Comparison of ENCODE assay signal across 15 cellular contexts in the genomic region with DNA sequence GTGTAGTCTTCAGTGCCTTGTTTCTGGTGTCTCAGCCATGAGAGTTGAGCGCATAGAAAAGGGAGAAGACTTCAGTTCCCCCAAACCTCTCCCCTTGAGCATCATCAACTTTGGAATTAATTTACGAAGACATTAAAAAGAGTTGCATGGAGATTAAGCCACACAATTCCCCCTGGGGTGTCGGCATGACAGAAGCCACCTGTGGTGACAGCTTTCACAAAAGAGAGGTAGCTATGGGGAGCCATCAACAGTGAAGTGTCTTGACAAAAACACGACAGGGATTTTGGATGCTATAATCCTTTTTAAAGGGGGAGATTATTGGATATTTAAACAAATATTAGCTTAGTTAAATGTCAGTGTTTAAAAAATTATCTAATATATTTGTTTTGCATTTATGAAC.
DNase-seq lines count a peak whose midpoint lies in the region; ATAC-seq and TF ChIP-seq lines count a peak whose summit lies in the region.
"Had no signal": no experiment of that assay in that cellular context is flagged by ENCODE, and none has a peak within 500 bp of the region (broad histone marks: within the 10 kb centered on the region; RNA-seq: fewer than 3 reads in every experiment).

No MANE protein-coding gene starts in this region.

- TF ChIP-seq CTCF in neural cell (IDR thresholded peaks at IDR 0.05; ENCODE audit: poor library complexity, severe bottlenecking) = no peak

- H3K36me3 ChIP-seq in ectodermal cell (ENCODE audit: control insufficient read depth, insufficient read depth, low read length) = no peaks in the 10 kb centered on the region
- no peaks in the 10 kb centered on the region for H3K36me3 ChIP-seq in neural cell (ENCODE audit: insufficient read depth, low read length)
- H3K36me3 ChIP-seq: BLaER1 had no signal

- H3K9me3 ChIP-seq in ectodermal cell (ENCODE audit: control insufficient read depth, low read length) = no peaks in the 10 kb centered on the region
- H3K9me3 ChIP-seq in neural cell (ENCODE audit: low read length) = no peaks in the 10 kb centered on the region
- H3K9me3 ChIP-seq: BLaER1 had no signal

- no peak for ATAC-seq in GM19397 (IDR thresholded peaks at IDR 0.05; ENCODE audit: unreplicated experiment)
- no peak for ATAC-seq in HG03135 (IDR thresholded peaks at IDR 0.05; ENCODE audit: unreplicated experiment)
- ATAC-seq: HepG2 had no signal

- peak overlapping the region; percentile 93 for H3K27ac ChIP-seq in ectodermal cell (ENCODE audit: insufficient read depth, low read depth, low read length, poor library complexity, severe bottlenecking)
- peak overlapping the region; percentile 98 for H3K27ac ChIP-seq in neural cell (ENCODE audit: low read length)
- H3K27ac ChIP-seq: 22Rv1, BLaER1 had no signal

- TF ChIP-seq EP300 in neural cell (conservative IDR thresholded peaks at IDR 0.05; ENCODE audit: poor library complexity, severe bottlenecking) = no peak

- DNase-seq in NCI-H82 (lab: John Stamatoyannopoulos, UW) = peak; percentile 36
- DNase-seq in NCI-H82 treated with DMSO at 0.1 percent for 48 hours (lab: John Stamatoyannopoulos, UW; ENCODE audit: unreplicated experiment) = no peak
- DNase-seq in activated naive CD4-positive, alpha-beta T cell (lab: John Stamatoyannopoulos, UW) = no peak
- DNase-seq: AML-193; CD4-positive, CD25-positive, alpha-beta regulatory T cell; DMS53; GF-D8; H7 had no signal

- H3K4me3 ChIP-seq in ectodermal cell (ENCODE audit: insufficient read depth, low read depth, low read length) (no peak overlapping the region), neural cell (ENCODE audit: low read length) (no peak overlapping the region)
- H3K4me3 ChIP-seq: BLaER1 had no signal

- no peak for TF ChIP-seq RAD21 in neural cell (conservative IDR thresholded peaks at IDR 0.05)

- peaks cover 39% of the 10 kb centered on the region for H3K4me1 ChIP-seq in ectodermal cell (ENCODE audit: control insufficient read depth, insufficient read depth, low read length)
- H3K4me1 ChIP-seq: BLaER1 had no signal

- H3F3A ChIP-seq in neural cell (ENCODE audit: insufficient read depth, low read length, poor library complexity, severe bottlenecking) = no peaks in the 10 kb centered on the region

- peak overlapping the region; percentile 43 for H2AFZ ChIP-seq in neural cell (ENCODE audit: low read depth, low read length)

- peak overlapping the region; percentile 51 for H3K4me2 ChIP-seq in neural cell (ENCODE audit: low read length)
- H3K4me2 ChIP-seq: BLaER1 had no signal

- H3K27me3 ChIP-seq in ectodermal cell (ENCODE audit: control insufficient read depth, insufficient read depth, low read length, poor library complexity, severe bottlenecking) (no peaks in the 10 kb centered on the region), neural cell (ENCODE audit: insufficient read depth, low read depth, low read length) (no peaks in the 10 kb centered on the region)
- H3K27me3 ChIP-seq: BLaER1 had no signal

- H3K9ac ChIP-seq in neural cell (ENCODE audit: low read length) = peak overlapping the region; percentile 66
- H3K9ac ChIP-seq: BLaER1 had no signal

- no peaks in the 10 kb centered on the region for H3K79me2 ChIP-seq in neural cell (replicated peaks; ENCODE audit: insufficient read depth, low read length)

- 14 to 16% methylated on average over 4 of the region's 4 CpGs for WGBS in ectodermal cell, 2 experiments

- no peaks in the 10 kb centered on the region for H4K20me1 ChIP-seq in neural cell (ENCODE audit: insufficient read depth)
- H4K20me1 ChIP-seq: BLaER1 had no signal

- no peaks in the 10 kb centered on the region for H3K9me2 ChIP-seq in neural cell (ENCODE audit: insufficient read depth, low read length)

TF ChIP-seq in neural cell, 6 proteins besides CTCF, POLR2A, EP300 and RAD21:
- TF ChIP-seq, protein P1, sequence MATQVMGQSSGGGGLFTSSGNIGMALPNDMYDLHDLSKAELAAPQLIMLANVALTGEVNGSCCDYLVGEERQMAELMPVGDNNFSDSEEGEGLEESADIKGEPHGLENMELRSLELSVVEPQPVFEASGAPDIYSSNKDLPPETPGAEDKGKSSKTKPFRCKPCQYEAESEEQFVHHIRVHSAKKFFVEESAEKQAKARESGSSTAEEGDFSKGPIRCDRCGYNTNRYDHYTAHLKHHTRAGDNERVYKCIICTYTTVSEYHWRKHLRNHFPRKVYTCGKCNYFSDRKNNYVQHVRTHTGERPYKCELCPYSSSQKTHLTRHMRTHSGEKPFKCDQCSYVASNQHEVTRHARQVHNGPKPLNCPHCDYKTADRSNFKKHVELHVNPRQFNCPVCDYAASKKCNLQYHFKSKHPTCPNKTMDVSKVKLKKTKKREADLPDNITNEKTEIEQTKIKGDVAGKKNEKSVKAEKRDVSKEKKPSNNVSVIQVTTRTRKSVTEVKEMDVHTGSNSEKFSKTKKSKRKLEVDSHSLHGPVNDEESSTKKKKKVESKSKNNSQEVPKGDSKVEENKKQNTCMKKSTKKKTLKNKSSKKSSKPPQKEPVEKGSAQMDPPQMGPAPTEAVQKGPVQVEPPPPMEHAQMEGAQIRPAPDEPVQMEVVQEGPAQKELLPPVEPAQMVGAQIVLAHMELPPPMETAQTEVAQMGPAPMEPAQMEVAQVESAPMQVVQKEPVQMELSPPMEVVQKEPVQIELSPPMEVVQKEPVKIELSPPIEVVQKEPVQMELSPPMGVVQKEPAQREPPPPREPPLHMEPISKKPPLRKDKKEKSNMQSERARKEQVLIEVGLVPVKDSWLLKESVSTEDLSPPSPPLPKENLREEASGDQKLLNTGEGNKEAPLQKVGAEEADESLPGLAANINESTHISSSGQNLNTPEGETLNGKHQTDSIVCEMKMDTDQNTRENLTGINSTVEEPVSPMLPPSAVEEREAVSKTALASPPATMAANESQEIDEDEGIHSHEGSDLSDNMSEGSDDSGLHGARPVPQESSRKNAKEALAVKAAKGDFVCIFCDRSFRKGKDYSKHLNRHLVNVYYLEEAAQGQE (IDR thresholded peaks at IDR 0.05; ENCODE audit: borderline replicate concordance) = no peak
- no peak for TF ChIP-seq MXI1 (conservative IDR thresholded peaks at IDR 0.05; ENCODE audit: poor library complexity, severe bottlenecking)
